ENCODE assay signal across 8 cellular contexts in the genomic region with DNA sequence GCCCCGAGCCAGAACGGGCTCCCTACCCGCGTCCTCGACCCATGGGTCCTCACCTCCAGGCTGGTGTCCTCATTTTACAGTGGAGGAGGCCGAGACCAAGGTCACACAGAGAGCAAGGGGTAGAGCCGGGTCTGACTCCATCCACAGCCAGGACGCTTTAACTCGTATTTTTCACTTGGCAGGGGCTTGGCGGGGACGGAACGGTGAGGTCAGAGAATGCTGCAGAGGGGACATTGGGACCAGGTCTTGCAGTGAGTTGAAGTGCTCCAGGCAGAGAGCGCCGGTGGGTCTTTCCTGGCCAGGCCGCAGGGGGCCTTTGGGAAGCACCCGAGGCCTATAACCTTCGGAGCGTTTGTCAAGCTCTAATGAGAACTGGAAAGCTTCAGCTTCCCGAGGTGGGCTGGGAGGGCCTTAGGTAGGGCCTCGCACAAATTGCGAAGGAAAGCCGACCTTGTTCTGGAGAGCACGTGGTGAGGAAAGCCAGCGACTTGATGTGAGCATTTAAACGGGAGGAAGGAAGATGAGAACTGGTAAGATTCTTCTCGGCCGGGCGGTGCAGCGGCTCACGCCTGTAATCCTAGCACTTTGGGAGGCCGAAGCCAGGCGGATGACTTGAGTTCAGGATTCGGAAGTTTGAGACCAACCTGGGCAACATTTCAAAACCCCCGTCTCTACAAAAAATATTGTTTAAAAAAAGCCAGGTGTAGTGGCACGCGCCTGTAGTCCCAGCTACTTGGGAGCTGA. TPM values are rescaled to one million over a fixed set of nuclear protein-coding genes. Genes with fewer than 3 reads are reported as not detected.
DNase-seq lines count a peak whose midpoint lies in the region; ATAC-seq and TF ChIP-seq lines count a peak whose summit lies in the region.

No MANE protein-coding gene starts in this region.

- H3K27me3 Mint-ChIP-seq in memory B cell, result no peaks in the 10 kb centered on the region

- H3K9me3 Mint-ChIP-seq in memory B cell, result no peaks in the 10 kb centered on the region

- H3K4me1 Mint-ChIP-seq in memory B cell, result peaks cover 29% of the 10 kb centered on the region

- H4K20me1 ChIP-seq in Karpas-422 (ENCODE audit: insufficient read depth, low read depth, low read length) (peaks cover 35% of the 10 kb centered on the region), mammary epithelial cell (ENCODE audit: insufficient read depth, low read length) (peaks cover 2% of the 10 kb centered on the region)

- no peak for TF ChIP-seq POLR2A in erythroblast (IDR thresholded peaks at IDR 0.05; ENCODE audit: low read length)

- WGBS in mammary epithelial cell (ENCODE audit: low coverage, missing lambda C conversion rate), result 42% methylated on average over 29 of the region's 36 CpGs

- ATAC-seq in memory B cell (ENCODE audit: low read depth), result no peak

- BruUV-seq in mammary epithelial cell (replicated peaks; lab: Mats Ljungman, UMichigan), result TSS peak; percentile 65

- H3K9ac ChIP-seq in Karpas-422 (ENCODE audit: low read length) (peak overlapping the region; percentile 92), mammary epithelial cell (ENCODE audit: insufficient read depth, low read length) (peak overlapping the region; percentile 59)

- H3K27ac ChIP-seq in Karpas-422 (ENCODE audit: low read length) (no peak overlapping the region), mammary epithelial cell (ENCODE audit: insufficient read depth, low read depth, low read length) (peak overlapping the region; percentile 31)

- intact Hi-C loops in mammary epithelial cell (cut with micrococcal nuclease), result loop anchor here (5.0 kb wide), 1 partner anchor 45 kb away; no protein-coding TSS in a partner anchor

- TF ChIP-seq CTCF in AG09309 (IDR thresholded peaks at IDR 0.05; ENCODE audit: control insufficient read depth, insufficient read depth, low read depth, low read length, missing control alignments) (no peak), mammary epithelial cell (conservative IDR thresholded peaks at IDR 0.05 in 1 of 2, IDR thresholded peaks at IDR 0.05 in 1 of 2; ENCODE audit: extremely low read depth in 1 of 2, insufficient read depth in 1 of 2, low read depth in 1 of 2, low read length in 2 of 2) (no peak)

- H3K36me3 ChIP-seq in Karpas-422 (ENCODE audit: insufficient read depth, low read length) (no peaks in the 10 kb centered on the region; the same call in 1 of the 2 replicates), mammary epithelial cell (ENCODE audit: insufficient read depth, low read length) (no peaks in the 10 kb centered on the region)

- peak overlapping the region; percentile 83 for H3K4me3 Mint-ChIP-seq in memory B cell

- in situ Hi-C loops in mammary epithelial cell (cut with MboI; ENCODE audit: low sequenced_read_pairs in 2 of 2), result no loop called here

- H3K27me3 ChIP-seq in Karpas-422 (ENCODE audit: low read length), result no peaks in the 10 kb centered on the region
- H3K27me3 ChIP-seq in mammary epithelial cell (ENCODE audit: insufficient read depth, low read length), result no peaks in the 10 kb centered on the region

- peak overlapping the region; percentile 76 for H3K4me2 ChIP-seq in Karpas-422 (ENCODE audit: low read depth, low read length, poor library complexity, severe bottlenecking)
- peak overlapping the region; percentile 93 for H3K4me2 ChIP-seq in mammary epithelial cell (ENCODE audit: insufficient read depth, low read depth, low read length)

- H2AFZ ChIP-seq in Karpas-422 (ENCODE audit: low read length) (peak overlapping the region; percentile 84; the same call in 1 of the 2 replicates), mammary epithelial cell (ENCODE audit: low read depth, low read length) (peak overlapping the region; percentile 93)

- H3K9me2 ChIP-seq in Karpas-422 (replicated peaks; ENCODE audit: insufficient read depth, low read length), result no peaks in the 10 kb centered on the region

- peaks cover 30% of the 10 kb centered on the region for H3K4me1 ChIP-seq in Karpas-422 (ENCODE audit: low read length)
- peaks cover 31% of the 10 kb centered on the region for H3K4me1 ChIP-seq in mammary epithelial cell (ENCODE audit: insufficient read depth, low read length)

- dilution Hi-C loops in mammary epithelial cell (cut with HindIII; ENCODE audit: low sequenced_read_pairs), result no loop called here

- H3K9me3 ChIP-seq in Karpas-422 (ENCODE audit: low read length) (no peaks in the 10 kb centered on the region), mammary epithelial cell (replicated peaks; ENCODE audit: insufficient read depth, low read length) (no peaks in the 10 kb centered on the region)

- H3K79me2 ChIP-seq in Karpas-422 (ENCODE audit: low read length) (peaks cover 43% of the 10 kb centered on the region), mammary epithelial cell (ENCODE audit: insufficient read depth, low read length) (peaks cover 52% of the 10 kb centered on the region)

- CTCF ChIA-PET in mammary epithelial cell (lab: Charles Lee; ENCODE audit: low non-redundant PET), result interaction anchor here (0.6 to 0.7 kb wide), 2 partner anchors 97 to 246 kb away, joined by 3 to 4 read pairs; no protein-coding TSS in a partner anchor

- peak overlapping the region; percentile 75 for H3K27ac Mint-ChIP-seq in memory B cell

- H3K4me3 ChIP-seq in AG09309 (ENCODE audit: control insufficient read depth, low read depth, low read length), result peak overlapping the region; percentile 59
- peak overlapping the region; percentile 93 for H3K4me3 ChIP-seq in Karpas-422 (ENCODE audit: low read length)
- peak overlapping the region; percentile 47 to 65 (median 64) for H3K4me3 ChIP-seq in mammary epithelial cell (replicated peaks in 1 of 3; ENCODE audit: insufficient read depth in 1 of 3, low read depth in 2 of 3, low read length in 3 of 3)

- no peaks in the 10 kb centered on the region for H3K36me3 Mint-ChIP-seq in memory B cell

- DNase-seq in AG09309 (ENCODE audit: low read depth) (no peak), Karpas-422 (no peak), mammary epithelial cell (no peak), memory B cell (ENCODE audit: low spot score in 2 of 2) (no peak), erythroblast (lab: John Stamatoyannopoulos, UW) (no peak), NCI-H345 (lab: John Stamatoyannopoulos, UW) (no peak), NAMALWA (ENCODE audit: low spot score) (no peak), NCI-H524 treated with DMSO at 0.1 percent for 48 hours (lab: John Stamatoyannopoulos, UW) (no peak)

RNA-seq across cellular contexts. Expression of a gene that starts 0.9 kb away (rescaled TPM):
- 39.1 and 67.3 TPM in 2 replicates for total RNA-seq in Karpas-422 (2014; rRNA removed; shearing (Covaris generic); ENCODE audit: low replicate concordance)
- total RNA-seq in mammary epithelial cell, result 10 to 100 TPM; 64.2 to 97.0 TPM
- 55.9 TPM for polyA plus RNA-seq in mammary epithelial cell
- polyA minus RNA-seq in mammary epithelial cell, result 36.9 TPM

RNA-seq across cellular contexts. Expression of a gene that starts 37.0 kb away (rescaled TPM):
- total RNA-seq in Karpas-422 (2014; rRNA removed; shearing (Covaris generic); ENCODE audit: low replicate concordance), result not detected in 2 replicates
- total RNA-seq in mammary epithelial cell, result under 1 TPM in 1 of 2 donors, not detected in 1; 0.09 TPM
- polyA plus RNA-seq in mammary epithelial cell, result 0.02 TPM
- not detected for polyA minus RNA-seq in mammary epithelial cell
